ENCODE assay signal across 8 cellular contexts in genomic region chr1:116737020-116737854, GRCh38. TPM values are rescaled to one million over a fixed set of nuclear protein-coding genes. Genes with fewer than 3 reads are reported as not detected.
DNase-seq lines count a peak whose midpoint lies in the region; TF ChIP-seq lines count a peak whose summit lies in the region.

No MANE protein-coding gene starts in this region.

- POLR2A ChIA-PET in BJ (lab: Charles Lee), result no interaction called here
- POLR2A ChIA-PET in PC-9 (lab: Charles Lee; ENCODE audit: unreplicated experiment), result interaction anchor here (0.6 kb wide), 1 partner anchor 321 kb away, joined by 11 read pairs; no protein-coding TSS in a partner anchor

- no peak for TF ChIP-seq EP300 in transverse colon (IDR thresholded peaks at IDR 0.05; ENCODE audit: low read depth)

- no peaks in the 10 kb centered on the region for H3K9me2 ChIP-seq in PC-9 (ENCODE audit: insufficient read depth)

- H3K4me1 Mint-ChIP-seq in activated T-helper 1 cell treated with anti-CD3 and anti-CD28 coated beads, Interleukin-12 subunit alpha, Interleukin-12 subunit beta, Interleukin-2, Interleukin-4 antibody, amounts not matched to agents 30 ng/mL and 10 ng/mL and 1 ng/mL, durations not matched to agents 14 hours and 24 hours and 36 hours (ENCODE audit: low read depth), result peaks cover 79% of the 10 kb centered on the region
- no peaks in the 10 kb centered on the region for H3K4me1 Mint-ChIP-seq in osteocyte (ENCODE audit: unreplicated experiment)

- H3K4me1 ChIP-seq in PC-9 (replicated peaks; ENCODE audit: insufficient read depth), result no peaks in the 10 kb centered on the region
- peaks cover 0 to 8% (median 0%) of the 10 kb centered on the region in 4 donors for H3K4me1 ChIP-seq in transverse colon

- H3K79me2 ChIP-seq in PC-9 (ENCODE audit: low read depth), result no peaks in the 10 kb centered on the region

- peak; percentile 88 for TF ChIP-seq CTCF in BJ (IDR thresholded peaks at IDR 0.05; ENCODE audit: insufficient read depth, low read depth, low read length)
- TF ChIP-seq CTCF in PC-9 (conservative IDR thresholded peaks at IDR 0.05), result peak; percentile 95
- peak; percentile 91 for TF ChIP-seq CTCF in osteocyte (IDR thresholded peaks at IDR 0.05)
- TF ChIP-seq CTCF in transverse colon (IDR thresholded peaks at IDR 0.05), result peak; percentile 71 to 85 (median 81)

- DNase-seq in BJ (ENCODE audit: low read depth) (no peak), GM19238 (ENCODE audit: insufficient read length, low spot score) (peak; percentile 62), HuH-7 (ENCODE audit: low spot score) (peak; percentile 66), PC-9 (peak in 1 of 2 experiments; percentile 45), fibroblast of the conjunctiva (ENCODE audit: low read depth) (peak; percentile 39), osteocyte (ENCODE audit: extremely low spot score, unreplicated experiment) (no peak), transverse colon (peak; percentile 65)
- peak; percentile 70 for DNase-seq in activated T-helper 1 cell treated with anti-CD3 and anti-CD28 coated beads, Interleukin-12 subunit alpha, Interleukin-12 subunit beta, Interleukin-2, Interleukin-4 antibody, amounts not matched to agents 30 ng/mL and 10 ng/mL and 1 ng/mL, durations not matched to agents 14 hours and 24 hours and 36 hours (ENCODE audit: low spot score)

- TF ChIP-seq POLR2A in transverse colon (IDR thresholded peaks at IDR 0.05), result no peak

- intact Hi-C loops in PC-9 (cut with micrococcal nuclease; ENCODE audit: unreplicated experiment), result loop anchor here (1.0 to 10.0 kb wide), 7 partner anchors 78 to 545 kb away; partner anchors contain the start of gene CD58
- intact Hi-C loops in activated T-helper 1 cell treated with anti-CD3 and anti-CD28 coated beads, Interleukin-12 subunit alpha, Interleukin-12 subunit beta, Interleukin-2, Interleukin-4 antibody, amounts not matched to agents 30 ng/mL and 10 ng/mL and 1 ng/mL, durations not matched to agents 14 hours and 24 hours and 36 hours (cut with micrococcal nuclease), result loop anchor here (1.0 to 10.0 kb wide), 12 partner anchors 13 to 928 kb away; partner anchors contain the start of genes CD101 and TRIM45
- intact Hi-C loops in transverse colon (cut with DNase I; ENCODE audit: low total_unique reads), result no loop called here

- H4K20me1 ChIP-seq in PC-9 (ENCODE audit: insufficient read depth), result no peaks in the 10 kb centered on the region

- peaks cover 12% of the 10 kb centered on the region for H3K9me3 Mint-ChIP-seq in activated T-helper 1 cell treated with anti-CD3 and anti-CD28 coated beads, Interleukin-12 subunit alpha, Interleukin-12 subunit beta, Interleukin-2, Interleukin-4 antibody, amounts not matched to agents 30 ng/mL and 10 ng/mL and 1 ng/mL, durations not matched to agents 14 hours and 24 hours and 36 hours
- no peaks in the 10 kb centered on the region for H3K9me3 Mint-ChIP-seq in osteocyte (ENCODE audit: unreplicated experiment)

- 0 to 41% methylated on average over 1 to 8 of the region's 8 CpGs for WGBS in transverse colon (ENCODE audit: low coverage in 1 of 2), 2 donors

- H3K27ac ChIP-seq in PC-9 (no peak overlapping the region), transverse colon (peak overlapping the region in 3 of 4 donors; percentile 15 to 41 (median 31))

- H3K4me2 ChIP-seq in PC-9, result no peak overlapping the region

- H3K27me3 Mint-ChIP-seq in activated T-helper 1 cell treated with anti-CD3 and anti-CD28 coated beads, Interleukin-12 subunit alpha, Interleukin-12 subunit beta, Interleukin-2, Interleukin-4 antibody, amounts not matched to agents 30 ng/mL and 10 ng/mL and 1 ng/mL, durations not matched to agents 14 hours and 24 hours and 36 hours (ENCODE audit: insufficient read depth), result no peaks in the 10 kb centered on the region
- H3K27me3 Mint-ChIP-seq in osteocyte (ENCODE audit: unreplicated experiment), result peaks cover 2% of the 10 kb centered on the region

- in situ Hi-C loops in transverse colon (cut with MboI; ENCODE audit: low pct_ligation_motif_present in 1 of 4, low pct_unique_long_range_greater_than_20kb in 1 of 4, low sequenced_read_pairs in 3 of 4), result loop anchor here in 3 of 4 donors (5.0 to 10.0 kb wide), 4 partner anchors 78 to 388 kb away; partner anchors contain the start of gene TRIM45 (in 1 of the 3)

- peak overlapping the region; percentile 66 for H3K4me3 Mint-ChIP-seq in activated T-helper 1 cell treated with anti-CD3 and anti-CD28 coated beads, Interleukin-12 subunit alpha, Interleukin-12 subunit beta, Interleukin-2, Interleukin-4 antibody, amounts not matched to agents 30 ng/mL and 10 ng/mL and 1 ng/mL, durations not matched to agents 14 hours and 24 hours and 36 hours
- no peak overlapping the region for H3K4me3 Mint-ChIP-seq in osteocyte (ENCODE audit: unreplicated experiment)

- H3K36me3 ChIP-seq in BJ (ENCODE audit: control insufficient read depth, insufficient read depth, low read length) (no peaks in the 10 kb centered on the region), PC-9 (ENCODE audit: low read depth) (no peaks in the 10 kb centered on the region), transverse colon (no peaks in the 10 kb centered on the region)

- no peaks in the 10 kb centered on the region for H3F3A ChIP-seq in PC-9 (ENCODE audit: insufficient read depth, low read depth)

- peak overlapping the region; percentile 99 for H3K27ac Mint-ChIP-seq in activated T-helper 1 cell treated with anti-CD3 and anti-CD28 coated beads, Interleukin-12 subunit alpha, Interleukin-12 subunit beta, Interleukin-2, Interleukin-4 antibody, amounts not matched to agents 30 ng/mL and 10 ng/mL and 1 ng/mL, durations not matched to agents 14 hours and 24 hours and 36 hours
- H3K27ac Mint-ChIP-seq in osteocyte (ENCODE audit: unreplicated experiment), result no peak overlapping the region

- H3K4me3 ChIP-seq in BJ (ENCODE audit: low read depth, low read length) (no peak overlapping the region), PC-9 (no peak overlapping the region), transverse colon (no peak overlapping the region)

- CTCF ChIA-PET in BJ (lab: Yijun Ruan, JAX), result interaction anchor here (0.6 to 4.1 kb wide), 29 partner anchors 10 to 548 kb away, joined by 3 to 35 read pairs (median 4); no protein-coding TSS in a partner anchor
- CTCF ChIA-PET in PC-9 (lab: Charles Lee), result interaction anchor here (0.6 to 1.6 kb wide), 4 partner anchors 144 to 321 kb away, joined by 3 to 4 read pairs (median 4); no protein-coding TSS in a partner anchor

- no peak overlapping the region for H2AFZ ChIP-seq in PC-9

- H3K9me3 ChIP-seq in PC-9 (ENCODE audit: insufficient read depth, low read depth) (peaks cover 6% of the 10 kb centered on the region; the same call in 1 of the 2 replicates), transverse colon (no peaks in the 10 kb centered on the region)

- no TSS peak for BruUV-seq in PC-9 (replicated peaks; lab: Mats Ljungman, UMichigan)

- H3K36me3 Mint-ChIP-seq in activated T-helper 1 cell treated with anti-CD3 and anti-CD28 coated beads, Interleukin-12 subunit alpha, Interleukin-12 subunit beta, Interleukin-2, Interleukin-4 antibody, amounts not matched to agents 30 ng/mL and 10 ng/mL and 1 ng/mL, durations not matched to agents 14 hours and 24 hours and 36 hours (ENCODE audit: low read depth), result peaks cover 14% of the 10 kb centered on the region
- no peaks in the 10 kb centered on the region for H3K36me3 Mint-ChIP-seq in osteocyte (ENCODE audit: unreplicated experiment)

- H3K27me3 ChIP-seq in BJ (ENCODE audit: control insufficient read depth, insufficient read depth, low read length) (no peaks in the 10 kb centered on the region), PC-9 (ENCODE audit: insufficient read depth, low read depth) (no peaks in the 10 kb centered on the region), transverse colon (no peaks in the 10 kb centered on the region)

RNA-seq across cellular contexts. Expression of gene CD2, which starts 17.0 kb away (rescaled TPM):
- polyA plus RNA-seq in BJ (2011; rRNA removed), result not detected in 2 replicates
- not detected in 2 replicates for polyA minus RNA-seq in BJ (2011; rRNA and poly(A)+ RNA removed)
- total RNA-seq in PC-9 (2021) (not detected in 2 replicates), osteocyte (not detected in 2 replicates), transverse colon (1 to 10 TPM in 3 of 4 donors, not detected in 1; 5.0 to 8.7 (median 6.3) TPM)
- 651 and 685 TPM in 2 replicates for total RNA-seq in activated T-helper 1 cell treated with anti-CD3 and anti-CD28 coated beads, Interleukin-12 subunit alpha, Interleukin-12 subunit beta, Interleukin-2, Interleukin-4 antibody, amounts not matched to agents 30 ng/mL and 10 ng/mL and 1 ng/mL, durations not matched to agents 14 hours and 24 hours and 36 hours

Comparison
In these comparisons a context has a peak if more than half of its experiments do, and no peak if none do; other contexts are left out.
1. DNase-seq: peak in GM19238 (single experiment), HuH-7 (single experiment), activated T-helper 1 cell treated with anti-CD3 and anti-CD28 coated beads, Interleukin-12 subunit alpha, Interleukin-12 subunit beta, Interleukin-2, Interleukin-4 antibody, amounts not matched to agents 30 ng/mL and 10 ng/mL and 1 ng/mL, durations not matched to agents 14 hours and 24 hours and 36 hours (single experiment), fibroblast of the conjunctiva (single experiment) and transverse colon (single experiment); none in BJ (single experiment) and osteocyte (single experiment).
2. RNA of gene CD2, which starts 17.0 kb away (total RNA-seq): 651 to 685 TPM in activated T-helper 1 cell treated with anti-CD3 and anti-CD28 coated beads, Interleukin-12 subunit alpha, Interleukin-12 subunit beta, Interleukin-2, Interleukin-4 antibody, amounts not matched to agents 30 ng/mL and 10 ng/mL and 1 ng/mL, durations not matched to agents 14 hours and 24 hours and 36 hours; 5.0 to 8.7 TPM in transverse colon, not detected in PC-9 and not detected in osteocyte; every median in the first group is over 10 times any median in the second.
3. Peak in every context shown above with its lines, with median percentiles within 50 percentile points of each other: CTCF ChIP-seq.